Comparison of ENCODE assay signal across 15 cellular contexts in genomic region chr6:165877192-165877591, GRCh38.
"Had no signal": no experiment of that assay in that cellular context is flagged by ENCODE, and none has a peak within 500 bp of the region (broad histone marks: within the 10 kb centered on the region; RNA-seq: fewer than 3 reads in every experiment).

No MANE protein-coding gene starts in this region.

- H3K27ac ChIP-seq: ascending aorta, neutrophil, parathyroid adenoma, WERI-Rb-1 had no signal

- H3K9me3 ChIP-seq: ascending aorta, breast epithelium, neutrophil had no signal

- H3K27me3 ChIP-seq: ascending aorta, breast epithelium had no signal

- ATAC-seq: activated T-cell treated with anti-CD3 and anti-CD28 coated beads, Interleukin-2, amount 50 U/mL, for 72 hours; naive thymus-derived CD8-positive, alpha-beta T cell; stimulated activated naive B cell treated with anti-CD40 and anti-IgM and Interleukin-4, amounts not matched to agents 10 μg/mL and 1 μg/mL and 100 μg/mL, for 72 hours had no signal

- DNase-seq: activated CD4-positive, alpha-beta T cell treated with anti-CD3 and anti-CD28 coated beads for 1 hour; activated CD4-positive, alpha-beta T cell treated with anti-CD3 and anti-CD28 coated beads, Interleukin-2, amount 50 U/mL, for 4 hours; activated effector memory CD4-positive, alpha-beta T cell treated with anti-CD3 and anti-CD28 coated beads, Interleukin-2, amount 50 U/mL, for 16 hours; activated naive CD4-positive, alpha-beta T cell treated with anti-CD3 and anti-CD28 coated beads, Interleukin-2, amount 50 U/mL, for 16 hours; activated T-cell treated with anti-CD3 and anti-CD28 coated beads, Interleukin-2, amount 50 U/mL, for 72 hours; cerebellar nuclear complex; effector CD8-positive, alpha-beta T cell; naive thymus-derived CD8-positive, alpha-beta T cell; stimulated activated naive B cell treated with anti-CD40 and anti-IgM and Interleukin-4, amounts not matched to agents 10 μg/mL and 1 μg/mL and 100 μg/mL, for 72 hours; substantia nigra; WERI-Rb-1 had no signal

- H3K79me2 ChIP-seq: parathyroid adenoma had no signal

- H3K36me3 ChIP-seq: ascending aorta, breast epithelium, neutrophil, WERI-Rb-1 had no signal

- H3K9ac ChIP-seq: parathyroid adenoma had no signal

- H2AFZ ChIP-seq: parathyroid adenoma had no signal

- H3K4me3 ChIP-seq: ascending aorta had no signal

- H3K4me1 ChIP-seq: ascending aorta, breast epithelium, parathyroid adenoma had no signal
